In genomic region chr22:35345808-35346505, GRCh38 we compare ENCODE assay signal across 29 cellular contexts.
"Had no signal": no experiment of that assay in that cellular context is flagged by ENCODE, and none has a peak within 500 bp of the region (broad histone marks: within the 10 kb centered on the region; RNA-seq: fewer than 3 reads in every experiment).

No MANE protein-coding gene starts in this region.

- H3K27me3 ChIP-seq: brain microvascular endothelial cell, left lung, ovary, right lobe of liver, upper lobe of left lung, vagina had no signal

- H3K4me1 Mint-ChIP-seq: endodermal cell had no signal

- H3K4me3 ChIP-seq: left lung, lung, mucosa of descending colon, ovary, right lobe of liver, upper lobe of left lung, vagina had no signal

- ATAC-seq: esophagus mucosa; left lung; mucosa of descending colon; natural killer cell treated with Interleukin-12 subunit alpha and Interleukin-12 subunit beta and Interleukin-15 and Interleukin-18, amount 100 ng/mL, for 72 hours; right lobe of liver; stimulated activated naive CD8-positive, alpha-beta T cell treated with anti-CD3 and anti-CD28 coated beads, Interleukin-15, amount 100 ng/mL, for 72 hours had no signal

- H3K27ac ChIP-seq: brain microvascular endothelial cell, left lung, ovary, right lobe of liver, upper lobe of left lung, vagina had no signal

- H3K36me3 Mint-ChIP-seq: natural killer cell treated with Interleukin-12 subunit alpha and Interleukin-12 subunit beta and Interleukin-15 and Interleukin-18, amount 100 ng/mL, for 72 hours had no signal

- H3K36me3 ChIP-seq: ovary had no signal

- H3K9me3 ChIP-seq: left lung, mucosa of descending colon, ovary, right lobe of liver, upper lobe of left lung, vagina had no signal

- H3K27me3 Mint-ChIP-seq: activated CD4-positive, alpha-beta memory T cell treated with anti-CD3 and anti-CD28 coated beads for 36 hours; activated CD4-positive, alpha-beta T cell treated with anti-CD3 and anti-CD28 coated beads, Interleukin-2, amount 10 ng/mL, durations not matched to agents 24 days and 14 days; natural killer cell treated with Interleukin-12 subunit alpha and Interleukin-12 subunit beta and Interleukin-15 and Interleukin-18, amount 100 ng/mL, for 72 hours; progenitor cell of endocrine pancreas had no signal

- H3K9me3 Mint-ChIP-seq: activated CD4-positive, alpha-beta memory T cell treated with anti-CD3 and anti-CD28 coated beads for 36 hours; activated CD4-positive, alpha-beta T cell treated with anti-CD3 and anti-CD28 coated beads, Interleukin-2, amount 10 ng/mL, durations not matched to agents 24 days and 14 days; activated naive CD4-positive, alpha-beta T cell treated with anti-CD3 and anti-CD28 coated beads, Interleukin-2, amount 10 ng/mL, durations not matched to agents 7 days and 5 days; activated T-helper 1 cell treated with anti-CD3 and anti-CD28 coated beads, Interleukin-12 subunit alpha, Interleukin-12 subunit beta, Interleukin-2, Interleukin-4 antibody, amounts not matched to agents 30 ng/mL and 10 ng/mL and 1 ng/mL, durations not matched to agents 14 hours and 24 hours and 36 hours; endodermal cell; natural killer cell treated with Interleukin-12 subunit alpha and Interleukin-12 subunit beta and Interleukin-15 and Interleukin-18, amount 100 ng/mL, for 72 hours; stimulated activated naive CD8-positive, alpha-beta T cell treated with anti-CD3 and anti-CD28 coated beads, Interleukin-15, amount 100 ng/mL, for 72 hours had no signal

- H3K4me3 Mint-ChIP-seq: activated CD4-positive, alpha-beta memory T cell treated with anti-CD3 and anti-CD28 coated beads for 36 hours; activated CD4-positive, alpha-beta T cell treated with anti-CD3 and anti-CD28 coated beads, Interleukin-2, amount 10 ng/mL, durations not matched to agents 24 days and 14 days; activated naive CD4-positive, alpha-beta T cell treated with anti-CD3 and anti-CD28 coated beads, Interleukin-2, amount 10 ng/mL, durations not matched to agents 7 days and 5 days; activated T-helper 1 cell treated with anti-CD3 and anti-CD28 coated beads, Interleukin-12 subunit alpha, Interleukin-12 subunit beta, Interleukin-2, Interleukin-4 antibody, amounts not matched to agents 30 ng/mL and 10 ng/mL and 1 ng/mL, durations not matched to agents 14 hours and 24 hours and 36 hours; endodermal cell; natural killer cell treated with Interleukin-12 subunit alpha and Interleukin-12 subunit beta and Interleukin-15 and Interleukin-18, amount 100 ng/mL, for 72 hours; stimulated activated naive CD8-positive, alpha-beta T cell treated with anti-CD3 and anti-CD28 coated beads, Interleukin-15, amount 100 ng/mL, for 72 hours had no signal

- DNase-seq: activated CD4-positive, alpha-beta memory T cell treated with anti-CD3 and anti-CD28 coated beads for 36 hours; activated CD4-positive, alpha-beta T cell treated with anti-CD3 and anti-CD28 coated beads, Interleukin-2, amount 10 ng/mL, durations not matched to agents 24 days and 14 days; activated CD4-positive, CD25-positive, alpha-beta regulatory T cell treated with anti-CD3 and anti-CD28 coated beads, Interleukin-2, amount 50 U/mL, for 72 hours; activated CD8-positive, alpha-beta memory T cell treated with anti-CD3 and anti-CD28 coated beads, Interleukin-2, amount 50 U/mL, for 4 hours; activated gamma-delta T cell; activated naive CD4-positive, alpha-beta T cell treated with anti-CD3 and anti-CD28 coated beads, Interleukin-2, amount 10 ng/mL, durations not matched to agents 7 days and 5 days; activated T-cell treated with anti-CD3 and anti-CD28 coated beads, Interleukin-2, amount 50 U/mL, for 1 hour; amniotic stem cell; brain microvascular endothelial cell; caudate nucleus; cortex of kidney; endodermal cell; foreskin fibroblast; mesendoderm; ovary; stimulated activated CD4-positive, alpha-beta T cell treated with anti-CD3 and anti-CD28 coated beads, Interleukin-2, amount 100 ng/mL, for 48 hours; stimulated activated naive CD8-positive, alpha-beta T cell treated with anti-CD3 and anti-CD28 coated beads, Interleukin-15, amount 100 ng/mL, for 72 hours; substantia nigra; T-helper 9 cell; upper lobe of left lung had no signal

- H3K27ac Mint-ChIP-seq: activated CD4-positive, alpha-beta memory T cell treated with anti-CD3 and anti-CD28 coated beads for 36 hours; activated CD4-positive, alpha-beta T cell treated with anti-CD3 and anti-CD28 coated beads, Interleukin-2, amount 10 ng/mL, durations not matched to agents 24 days and 14 days; activated naive CD4-positive, alpha-beta T cell treated with anti-CD3 and anti-CD28 coated beads, Interleukin-2, amount 10 ng/mL, durations not matched to agents 7 days and 5 days; activated T-helper 1 cell treated with anti-CD3 and anti-CD28 coated beads, Interleukin-12 subunit alpha, Interleukin-12 subunit beta, Interleukin-2, Interleukin-4 antibody, amounts not matched to agents 30 ng/mL and 10 ng/mL and 1 ng/mL, durations not matched to agents 14 hours and 24 hours and 36 hours; endodermal cell; natural killer cell treated with Interleukin-12 subunit alpha and Interleukin-12 subunit beta and Interleukin-15 and Interleukin-18, amount 100 ng/mL, for 72 hours; progenitor cell of endocrine pancreas; stimulated activated naive CD8-positive, alpha-beta T cell treated with anti-CD3 and anti-CD28 coated beads, Interleukin-15, amount 100 ng/mL, for 72 hours had no signal
